Comparison of ENCODE assay signal across 18 cellular contexts in genomic region chr12:27965966-27966365, GRCh38. TPM values are rescaled to one million over a fixed set of nuclear protein-coding genes. Genes with fewer than 3 reads are reported as not detected.
DNase-seq lines count a peak whose midpoint lies in the region; FAIRE-seq and TF ChIP-seq lines count a peak whose summit lies in the region.
"Had no signal": no experiment of that assay in that cellular context is flagged by ENCODE, and none has a peak within 500 bp of the region (broad histone marks: within the 10 kb centered on the region; RNA-seq: fewer than 3 reads in every experiment).

No MANE protein-coding gene starts in this region.

- peak; percentile 68 for FAIRE-seq in astrocyte (lab: Jason Lieb, UNC)

- H3K18ac ChIP-seq in mesenchymal stem cell (ENCODE audit: low read depth in 1 of 2, low read length in 2 of 2) = no peak overlapping the region

- H3K14ac ChIP-seq in mesenchymal stem cell (ENCODE audit: low read length in 2 of 2) = peak overlapping the region in 1 of 2 experiments; percentile 65

- peaks cover 44% of the 10 kb centered on the region for H3K4me1 Mint-ChIP-seq in astrocyte (ENCODE audit: low read depth, unreplicated experiment)

- TF ChIP-seq CTCF in astrocyte (IDR thresholded peaks at IDR 0.05; ENCODE audit: insufficient read depth, low read depth, low read length) = no peak

- H3K27me3 Mint-ChIP-seq in astrocyte (ENCODE audit: low read depth, unreplicated experiment) = no peaks in the 10 kb centered on the region

- peaks cover 9% of the 10 kb centered on the region for H3K79me2 ChIP-seq in astrocyte (ENCODE audit: insufficient read depth, low read length)

- peak; percentile 20 for DNase-seq in AG20443 (ENCODE audit: low spot score)
- peak; percentile 65 for DNase-seq in MG63
- peak; percentile 45 for DNase-seq in astrocyte (ENCODE audit: low read depth)
- peak; percentile 33 for DNase-seq in mesenchymal stem cell
- no peak for DNase-seq in amniotic stem cell (lab: John Stamatoyannopoulos, UW)
- no peak for DNase-seq in AML-193 (lab: John Stamatoyannopoulos, UW)
- no peak for DNase-seq in NCI-H524 (lab: John Stamatoyannopoulos, UW)
- DNase-seq in effector CD4-positive, alpha-beta T cell = no peak
- DNase-seq: effector CD8-positive, alpha-beta T cell; glutamatergic neuron; NCI-H2081 treated with DMSO at 0.1 percent for 48 hours; spleen; WERI-Rb-1 had no signal

- H3K27ac Mint-ChIP-seq in astrocyte (ENCODE audit: unreplicated experiment) = peak overlapping the region; percentile 97
- H3K27ac Mint-ChIP-seq: brain; stimulated activated naive CD8-positive, alpha-beta T cell treated with anti-CD3 and anti-CD28 coated beads, Interleukin-15, Interleukin-2, amounts not matched to agents 100 ng/mL and 50 ng/mL, for 24 hours had no signal

- H3K9ac ChIP-seq in astrocyte (ENCODE audit: low read length) (peak overlapping the region; percentile 58), mesenchymal stem cell (ENCODE audit: low read length) (peak overlapping the region; percentile 93)
- H3K9ac ChIP-seq: BLaER1 had no signal

- H2AFZ ChIP-seq in astrocyte (ENCODE audit: low read depth, low read length) = no peak overlapping the region
- H2AFZ ChIP-seq in mesenchymal stem cell (ENCODE audit: low read depth, low read length) = no peak overlapping the region

- H3K4me2 ChIP-seq in astrocyte (ENCODE audit: low read length) (peak overlapping the region; percentile 93), mesenchymal stem cell (ENCODE audit: low read length, poor library complexity, severe bottlenecking) (no peak overlapping the region)
- H3K4me2 ChIP-seq: BLaER1 had no signal

- no peak overlapping the region for H4K8ac ChIP-seq in mesenchymal stem cell (ENCODE audit: low read length)

- H2BK15ac ChIP-seq in mesenchymal stem cell (ENCODE audit: low read depth, poor library complexity, severe bottlenecking) = no peak overlapping the region

- no peak overlapping the region for H3K23ac ChIP-seq in mesenchymal stem cell (ENCODE audit: low read length in 2 of 2)

- no peaks in the 10 kb centered on the region for H3K36me3 ChIP-seq in MG63
- peaks cover 8% of the 10 kb centered on the region for H3K36me3 ChIP-seq in astrocyte (ENCODE audit: insufficient read depth, low read length)
- peaks cover 0 to 46% of the 10 kb centered on the region in 2 experiments for H3K36me3 ChIP-seq in mesenchymal stem cell (ENCODE audit: control insufficient read depth in 1 of 2, insufficient read depth in 2 of 2, low read depth in 1 of 2, low read length in 2 of 2)
- H3K36me3 ChIP-seq: BLaER1, spleen, WERI-Rb-1 had no signal

- 83% methylated on average over 1 of the region's 2 CpGs for WGBS in mesenchymal stem cell

- H3K79me1 ChIP-seq in mesenchymal stem cell (replicated peaks; ENCODE audit: low read length, poor library complexity, severe bottlenecking) = no peaks in the 10 kb centered on the region

- peak overlapping the region; percentile 74 for H2AK5ac ChIP-seq in mesenchymal stem cell (ENCODE audit: low read length, severe bottlenecking)

- no peak overlapping the region for H2BK12ac ChIP-seq in mesenchymal stem cell (ENCODE audit: low read length in 2 of 2)

- H3K27ac ChIP-seq in astrocyte (ENCODE audit: low read depth, low read length) (peak overlapping the region; percentile 85), mesenchymal stem cell (ENCODE audit: low read length, poor library complexity, severe bottlenecking) (no peak overlapping the region)
- H3K27ac ChIP-seq: BLaER1, SK-N-MC, spleen, WERI-Rb-1 had no signal

- no peak overlapping the region for H3K4ac ChIP-seq in mesenchymal stem cell (ENCODE audit: low read depth in 1 of 2, low read length in 2 of 2)

- no peak overlapping the region for H2BK120ac ChIP-seq in mesenchymal stem cell (ENCODE audit: low read depth, low read length)

- no peaks in the 10 kb centered on the region for H4K20me1 ChIP-seq in astrocyte (ENCODE audit: insufficient read depth, low read length)

- H3K4me3 ChIP-seq in MG63 (no peak overlapping the region), astrocyte (ENCODE audit: insufficient read depth, low read depth, low read length) (no peak overlapping the region), mesenchymal stem cell (ENCODE audit: insufficient read depth in 1 of 2, low read depth in 1 of 2, low read length in 2 of 2) (peak overlapping the region in 1 of 2 experiments; percentile 90)
- H3K4me3 ChIP-seq: BLaER1, SK-N-MC, spleen had no signal

- H3K4me3 Mint-ChIP-seq in astrocyte (ENCODE audit: unreplicated experiment) = peak overlapping the region; percentile 66
- H3K4me3 Mint-ChIP-seq: brain; stimulated activated naive CD8-positive, alpha-beta T cell treated with anti-CD3 and anti-CD28 coated beads, Interleukin-15, Interleukin-2, amounts not matched to agents 100 ng/mL and 50 ng/mL, for 24 hours had no signal

- no peak overlapping the region for H2BK5ac ChIP-seq in mesenchymal stem cell (ENCODE audit: low read depth, low read length, poor library complexity, severe bottlenecking)

- H3K9me3 ChIP-seq in MG63 (no peaks in the 10 kb centered on the region), astrocyte (ENCODE audit: insufficient read depth, low read depth, low read length) (no peaks in the 10 kb centered on the region), mesenchymal stem cell (ENCODE audit: control insufficient read depth, low read length) (no peaks in the 10 kb centered on the region)
- H3K9me3 ChIP-seq: spleen had no signal

- H3K27me3 ChIP-seq in MG63 (peaks cover 14% of the 10 kb centered on the region), astrocyte (ENCODE audit: insufficient read depth, low read length) (no peaks in the 10 kb centered on the region), mesenchymal stem cell (ENCODE audit: control insufficient read depth in 1 of 2, insufficient read depth in 1 of 2, low read length in 2 of 2) (peaks cover 0 to 2% of the 10 kb centered on the region in 2 experiments)

- H3K36me3 Mint-ChIP-seq in astrocyte (ENCODE audit: low read depth, unreplicated experiment) = peaks cover 11% of the 10 kb centered on the region
- H3K36me3 Mint-ChIP-seq: brain had no signal

- H3K4me1 ChIP-seq in astrocyte (ENCODE audit: insufficient read depth, low read length) (peaks cover 35% of the 10 kb centered on the region), mesenchymal stem cell (ENCODE audit: control insufficient read depth, insufficient read depth, low read depth, low read length) (peaks cover 19% of the 10 kb centered on the region)

- no peaks in the 10 kb centered on the region for H3K9me3 Mint-ChIP-seq in astrocyte (ENCODE audit: unreplicated experiment)
- H3K9me3 Mint-ChIP-seq: stimulated activated naive CD8-positive, alpha-beta T cell treated with anti-CD3 and anti-CD28 coated beads, Interleukin-15, Interleukin-2, amounts not matched to agents 100 ng/mL and 50 ng/mL, for 24 hours had no signal

- H4K91ac ChIP-seq in mesenchymal stem cell (ENCODE audit: low read length) = no peak overlapping the region

RNA-seq across cellular contexts. Expression of gene PTHLH, which starts 6.6 kb away (rescaled TPM):
- total RNA-seq in MG63 (2014; rRNA removed; shearing (Covaris generic); ENCODE audit: low replicate concordance) = not detected in 2 replicates
- total RNA-seq in astrocyte = 48.5 and 53.5 TPM in 2 replicates
- polyA plus RNA-seq in mesenchymal stem cell (2013, experiment 1 of 2) = not detected
- polyA plus RNA-seq in mesenchymal stem cell (2013, experiment 2 of 2) = 0.15 TPM
- total RNA-seq: mononuclear cell had no signal

Comparison
In these comparisons a context has a peak if more than half of its experiments do, and no peak if none do; other contexts are left out.
1. DNase-seq: peak in AG20443 (single experiment), MG63 (single experiment), astrocyte (single experiment) and mesenchymal stem cell (single experiment); none in amniotic stem cell (single experiment), AML-193 (0 of 2), NCI-H524 (0 of 2) and effector CD4-positive, alpha-beta T cell (single experiment).
2. RNA of gene PTHLH, which starts 6.6 kb away (total RNA-seq): 48.5 to 53.5 TPM in astrocyte; not detected in MG63; every median in the first group is over 10 times any median in the second.